Comparison of ENCODE assay signal across 15 cellular contexts in the genomic region with DNA sequence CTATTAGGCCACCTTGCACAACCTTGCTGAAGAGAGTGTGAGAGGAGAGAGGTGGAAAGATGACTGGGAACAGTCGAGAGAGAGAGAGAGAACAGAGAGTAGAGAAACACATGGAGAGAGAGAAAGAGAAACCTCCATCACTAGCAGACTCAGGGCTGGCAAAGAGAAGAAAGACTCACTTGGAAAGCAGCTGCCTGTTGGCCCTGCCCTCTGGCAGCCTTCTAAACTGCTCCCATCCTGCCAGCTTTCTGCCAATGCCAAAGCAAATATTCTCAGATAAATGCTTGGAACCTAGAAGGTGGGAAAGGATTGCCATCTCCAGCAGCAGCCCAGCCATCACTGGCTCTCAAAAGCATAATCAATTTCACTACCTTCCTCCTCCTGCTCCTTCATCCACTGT.
A peak's percentile ranks its signal among the peaks of the same experiment; 100 is the strongest.
DNase-seq lines count a peak whose midpoint lies in the region; ATAC-seq and TF ChIP-seq lines count a peak whose summit lies in the region.
"Had no signal": no experiment of that assay in that cellular context is flagged by ENCODE, and none has a peak within 500 bp of the region (broad histone marks: within the 10 kb centered on the region; RNA-seq: fewer than 3 reads in every experiment).

No MANE protein-coding gene starts in this region.

- H3K27ac ChIP-seq in H9 (ENCODE audit: insufficient read length, low read depth, low read length), result no peak overlapping the region
- H3K27ac ChIP-seq: GM23248 had no signal

- no peak overlapping the region for H3K4ac ChIP-seq in H9 (ENCODE audit: low read depth, low read length)

- H3K27me3 ChIP-seq in H9 (ENCODE audit: insufficient read depth, low read length) (no peaks in the 10 kb centered on the region), MG63 (no peaks in the 10 kb centered on the region)

- no peak overlapping the region for H2BK120ac ChIP-seq in H9 (ENCODE audit: low read depth, low read length, poor library complexity, severe bottlenecking)

- H3K36me3 ChIP-seq in MG63, result no peaks in the 10 kb centered on the region

- no peak overlapping the region for H2BK5ac ChIP-seq in H9 (ENCODE audit: insufficient read length, low read length)

- no peak for TF ChIP-seq CTCF in H9 (conservative IDR thresholded peaks at IDR 0.05)

- no peak overlapping the region for H3K4me2 ChIP-seq in H9 (ENCODE audit: insufficient read depth, insufficient read length, low read length)

- no peak overlapping the region for H3K4me3 ChIP-seq in MG63
- H3K4me3 ChIP-seq: GM23248 had no signal

- H4K20me1 ChIP-seq in H9 (ENCODE audit: control insufficient read depth, insufficient read depth, insufficient read length), result no peaks in the 10 kb centered on the region

- H3K9me3 Mint-ChIP-seq in H9, result no peaks in the 10 kb centered on the region
- H3K9me3 Mint-ChIP-seq in activated naive CD4-positive, alpha-beta T cell treated with anti-CD3 and anti-CD28 coated beads for 36 hours, result no peaks in the 10 kb centered on the region

- no peak overlapping the region for H3T11ph ChIP-seq in H9 (ENCODE audit: low read length)

- CTCF ChIA-PET in activated naive CD4-positive, alpha-beta T cell treated with anti-CD3 and anti-CD28 coated beads for 36 hours (lab: Charles Lee), result no interaction called here

- no peaks in the 10 kb centered on the region for H3K4me1 Mint-ChIP-seq in H9
- H3K4me1 Mint-ChIP-seq in activated naive CD4-positive, alpha-beta T cell treated with anti-CD3 and anti-CD28 coated beads for 36 hours (ENCODE audit: low read depth), result no peaks in the 10 kb centered on the region
- H3K4me1 Mint-ChIP-seq: CD4-positive, alpha-beta memory T cell had no signal

- H3K79me2 ChIP-seq in H9 (ENCODE audit: insufficient read depth, low read length), result no peaks in the 10 kb centered on the region

- H3K27me3 Mint-ChIP-seq in H9 (ENCODE audit: low read depth), result peaks cover 39% of the 10 kb centered on the region
- peaks cover 7% of the 10 kb centered on the region for H3K27me3 Mint-ChIP-seq in activated naive CD4-positive, alpha-beta T cell treated with anti-CD3 and anti-CD28 coated beads for 36 hours (ENCODE audit: low read depth)

- no peak overlapping the region for H2BK20ac ChIP-seq in H9 (ENCODE audit: low read depth, low read length, poor library complexity, severe bottlenecking)

- H4K91ac ChIP-seq in H9 (ENCODE audit: insufficient read length, low read depth, low read length), result no peak overlapping the region

- H2BK12ac ChIP-seq in H9 (ENCODE audit: insufficient read length, low read depth, low read length), result no peak overlapping the region

- ATAC-seq in left ventricle myocardium superior (no peak), Right ventricle myocardium superior (ENCODE audit: poor library complexity) (no peak)
- ATAC-seq: HCT116 had no signal

- H3K4me1 ChIP-seq in H9 (ENCODE audit: insufficient read depth, low read length), result no peaks in the 10 kb centered on the region

- no peaks in the 10 kb centered on the region for H3K79me1 ChIP-seq in H9 (ENCODE audit: insufficient read depth, low read depth, low read length, poor library complexity, severe bottlenecking)

- no CpG with 5 or more reads among the region's 1 CpG for WGBS in H9 (ENCODE audit: extremely low coverage, insufficient read length, low lambda C conversion rate)

- H3K9ac ChIP-seq in H9 (ENCODE audit: extremely low read depth, insufficient read length, low read length), result no peak overlapping the region
- H3K9ac ChIP-seq: GM23248 had no signal

- no peak overlapping the region for H4K5ac ChIP-seq in H9 (ENCODE audit: insufficient read length, low read depth, low read length)

- H2AK5ac ChIP-seq in H9 (ENCODE audit: insufficient read length, low read length), result no peak overlapping the region

- no peak overlapping the region for H3K56ac ChIP-seq in H9 (ENCODE audit: insufficient read length, low read depth, low read length)

- H3K36me3 Mint-ChIP-seq in H9 (ENCODE audit: insufficient read depth in 1 of 3, low read depth in 3 of 3), result no peaks in the 10 kb centered on the region
- no peaks in the 10 kb centered on the region for H3K36me3 Mint-ChIP-seq in activated naive CD4-positive, alpha-beta T cell treated with anti-CD3 and anti-CD28 coated beads for 36 hours (ENCODE audit: low read depth)
- H3K36me3 Mint-ChIP-seq: CD4-positive, alpha-beta memory T cell had no signal

- H3K18ac ChIP-seq in H9 (ENCODE audit: insufficient read length, low read depth, low read length), result no peak overlapping the region

- H3K9me3 ChIP-seq in H9 (ENCODE audit: control insufficient read depth, low read depth, low read length), result no peaks in the 10 kb centered on the region
- H3K9me3 ChIP-seq in MG63, result no peaks in the 10 kb centered on the region

- H3K4me3 Mint-ChIP-seq in H9, result no peak overlapping the region
- H3K4me3 Mint-ChIP-seq in activated naive CD4-positive, alpha-beta T cell treated with anti-CD3 and anti-CD28 coated beads for 36 hours, result no peak overlapping the region
- H3K4me3 Mint-ChIP-seq: CD4-positive, alpha-beta memory T cell had no signal

- H2AFZ ChIP-seq in H9 (ENCODE audit: low read length), result no peak overlapping the region
- H2AFZ ChIP-seq: GM23248 had no signal

- no peak overlapping the region for H2BK15ac ChIP-seq in H9 (ENCODE audit: low read depth, low read length)

- H3K14ac ChIP-seq in H9 (ENCODE audit: insufficient read depth, low read length), result no peak overlapping the region

- no peaks in the 10 kb centered on the region for H3K23me2 ChIP-seq in H9 (ENCODE audit: insufficient read length, low read depth, low read length, poor library complexity, severe bottlenecking)

- no peak overlapping the region for H4K8ac ChIP-seq in H9 (replicated peaks; ENCODE audit: insufficient read length, low read depth, low read length)

- H3K27ac Mint-ChIP-seq in H9, result no peak overlapping the region
- no peak overlapping the region for H3K27ac Mint-ChIP-seq in activated naive CD4-positive, alpha-beta T cell treated with anti-CD3 and anti-CD28 coated beads for 36 hours
- H3K27ac Mint-ChIP-seq: CD4-positive, alpha-beta memory T cell had no signal

- DNase-seq in H9 (peak; percentile 8), MG63 (peak; percentile 59), NCI-H446 treated with DMSO at 0.1 percent for 48 hours (lab: John Stamatoyannopoulos, UW) (peak; percentile 35), left ventricle myocardium superior (no peak), Right ventricle myocardium superior (no peak)
- DNase-seq in activated naive CD4-positive, alpha-beta T cell treated with anti-CD3 and anti-CD28 coated beads for 36 hours, result no peak
- DNase-seq: Calu3; CD4-positive, alpha-beta memory T cell; COR-L47; DMS53; DMS79 treated with DMSO at 0.1 percent for 48 hours; GF-D8; GM23248; H7 had no signal

- intact Hi-C loops in left ventricle myocardium superior (cut with micrococcal nuclease) (no loop called here), Right ventricle myocardium superior (cut with DNase I) (no loop called here)
- intact Hi-C loops in activated naive CD4-positive, alpha-beta T cell treated with anti-CD3 and anti-CD28 coated beads for 36 hours (cut with micrococcal nuclease), result no loop called here

- no peak overlapping the region for H3K23ac ChIP-seq in H9 (ENCODE audit: insufficient read length, low read depth, low read length)

Comparison
In these comparisons a context has a peak if more than half of its experiments do, and no peak if none do; other contexts are left out.
1. DNase-seq: peak in H9 (single experiment), MG63 (single experiment) and NCI-H446 treated with DMSO at 0.1 percent for 48 hours (single experiment); none in left ventricle myocardium superior (single experiment), activated naive CD4-positive, alpha-beta T cell treated with anti-CD3 and anti-CD28 coated beads for 36 hours (single experiment) and Right ventricle myocardium superior (single experiment).